Comparison of ENCODE assay signal across 27 cellular contexts in the genomic region with DNA sequence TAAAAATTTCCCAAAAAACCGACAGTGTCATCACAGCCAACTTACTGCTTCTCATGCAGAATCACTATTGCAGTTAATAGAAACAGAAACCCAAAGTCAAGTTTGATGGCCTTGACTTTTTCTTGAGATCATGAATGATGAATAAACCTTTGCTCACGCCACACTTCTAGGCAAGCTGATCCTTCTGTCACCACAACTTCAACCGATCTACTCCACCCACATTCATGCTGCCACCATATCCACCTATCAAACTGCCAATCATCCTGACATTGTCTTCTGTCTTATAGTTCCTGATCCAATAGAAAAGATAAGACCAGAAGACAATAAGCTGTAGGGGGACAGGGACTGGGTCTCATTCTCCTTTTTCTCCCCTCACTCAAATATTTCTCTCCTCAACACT.
"Had no signal": no experiment of that assay in that cellular context is flagged by ENCODE, and none has a peak within 500 bp of the region (broad histone marks: within the 10 kb centered on the region; RNA-seq: fewer than 3 reads in every experiment).

No MANE protein-coding gene starts in this region.

- H3K4me3 ChIP-seq: esophagus muscularis mucosa, gastroesophageal sphincter, heart left ventricle, hepatocyte, left ventricle myocardium inferior, lower lobe of right lung, pancreas, right lobe of liver, thoracic aorta, tibial nerve, upper lobe of right lung, uterus had no signal

- H3K27ac Mint-ChIP-seq: endodermal cell; natural killer cell; progenitor cell of endocrine pancreas; stimulated activated naive B cell treated with anti-CD40 and anti-IgM and Interleukin-4, amounts not matched to agents 10 μg/mL and 1 μg/mL and 100 μg/mL, for 72 hours; stimulated activated naive CD8-positive, alpha-beta T cell treated with anti-CD3 and anti-CD28 coated beads, Interleukin-15, Interleukin-2, amounts not matched to agents 100 ng/mL and 50 ng/mL, for 24 hours had no signal

- H3K27ac ChIP-seq: epithelial cell of prostate, esophagus muscularis mucosa, foreskin keratinocyte, gastroesophageal sphincter, heart left ventricle, hepatocyte, left ventricle myocardium inferior, lower lobe of right lung, neutrophil, pancreas, right lobe of liver, thoracic aorta, tibial nerve, upper lobe of right lung, uterus had no signal

- H3K79me2 ChIP-seq: hepatocyte had no signal

- H3K27me3 Mint-ChIP-seq: progenitor cell of endocrine pancreas; stimulated activated naive CD8-positive, alpha-beta T cell treated with anti-CD3 and anti-CD28 coated beads, Interleukin-15, Interleukin-2, amounts not matched to agents 100 ng/mL and 50 ng/mL, for 24 hours had no signal

- H3K36me3 ChIP-seq: esophagus muscularis mucosa, gastroesophageal sphincter, heart left ventricle, left ventricle myocardium inferior, lower lobe of right lung, neutrophil, pancreas, right lobe of liver, thoracic aorta, tibial nerve, upper lobe of right lung, uterus had no signal

- H2AFZ ChIP-seq: hepatocyte had no signal

- H3K4me1 Mint-ChIP-seq: endodermal cell; natural killer cell; stimulated activated naive B cell treated with anti-CD40 and anti-IgM and Interleukin-4, amounts not matched to agents 10 μg/mL and 1 μg/mL and 100 μg/mL, for 72 hours had no signal

- H3K4me1 ChIP-seq: esophagus muscularis mucosa, gastroesophageal sphincter, heart left ventricle, left ventricle myocardium inferior, lower lobe of right lung, pancreas, right lobe of liver, tibial nerve, upper lobe of right lung, uterus had no signal

- H3K27me3 ChIP-seq: esophagus muscularis mucosa, foreskin keratinocyte, gastroesophageal sphincter, heart left ventricle, hepatocyte, neutrophil, pancreas, right lobe of liver, tibial nerve, upper lobe of right lung, uterus had no signal

- H3K9me3 ChIP-seq: neutrophil, pancreas, right lobe of liver, upper lobe of right lung, uterus had no signal

- H3K4me3 Mint-ChIP-seq: endodermal cell; natural killer cell; neural crest cell; stimulated activated naive B cell treated with anti-CD40 and anti-IgM and Interleukin-4, amounts not matched to agents 10 μg/mL and 1 μg/mL and 100 μg/mL, for 72 hours; stimulated activated naive CD8-positive, alpha-beta T cell treated with anti-CD3 and anti-CD28 coated beads, Interleukin-15, Interleukin-2, amounts not matched to agents 100 ng/mL and 50 ng/mL, for 24 hours had no signal

- ATAC-seq: foreskin keratinocyte; gastroesophageal sphincter; heart left ventricle; left cardiac atrium; lower lobe of right lung; natural killer cell; pancreas; right lobe of liver; stimulated activated naive B cell treated with anti-CD40 and anti-IgM and Interleukin-4, amounts not matched to agents 10 μg/mL and 1 μg/mL and 100 μg/mL, for 72 hours; upper lobe of right lung had no signal

- DNase-seq: effector CD8-positive, alpha-beta T cell; endodermal cell; foreskin keratinocyte; heart left ventricle; left cardiac atrium; left ventricle myocardium inferior; lower lobe of right lung; natural killer cell; pancreas; right lobe of liver; small intestine; stimulated activated CD4-positive, alpha-beta T cell treated with anti-CD3 and anti-CD28 coated beads, Interleukin-12 subunit alpha, Interleukin-12 subunit beta, amount 100 ng/mL, for 4 hours; stimulated activated CD4-positive, alpha-beta T cell treated with anti-CD3 and anti-CD28 coated beads, Interleukin-2, amount 100 ng/mL, for 24 hours; stimulated activated CD4-positive, alpha-beta T cell treated with anti-CD3 and anti-CD28 coated beads, Interleukin-4, amount 100 ng/mL, for 24 hours; stimulated activated naive B cell treated with anti-CD40 and anti-IgM and Interleukin-4, amounts not matched to agents 10 μg/mL and 1 μg/mL and 100 μg/mL, for 72 hours; upper lobe of right lung; uterus had no signal

- H3K4me2 ChIP-seq: hepatocyte had no signal
